ENCODE assay signal across 9 cellular contexts in the genomic region with DNA sequence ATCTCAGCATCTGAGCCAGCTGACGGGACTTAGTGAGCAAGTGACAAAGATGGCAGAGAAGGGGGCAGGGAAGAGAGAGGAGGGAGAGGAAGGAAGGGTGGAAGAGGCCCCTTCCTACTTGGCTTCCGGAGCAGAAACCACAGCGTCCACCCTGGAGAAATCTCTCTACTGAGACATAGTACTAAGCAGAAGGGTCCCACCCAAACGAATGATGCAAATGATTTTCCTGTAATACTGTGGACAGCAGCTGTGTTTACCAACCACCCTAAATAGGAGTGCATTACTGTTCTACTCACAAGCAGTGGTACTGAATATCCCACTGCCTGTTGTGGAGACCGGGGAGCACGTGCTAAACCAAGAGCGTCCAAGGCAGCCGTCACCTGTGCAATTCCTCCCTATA. TPM values are rescaled to one million over a fixed set of nuclear protein-coding genes. Genes with fewer than 3 reads are reported as not detected.
A peak's percentile ranks its signal among the peaks of the same experiment; 100 is the strongest.
DNase-seq lines count a peak whose midpoint lies in the region; ATAC-seq and TF ChIP-seq lines count a peak whose summit lies in the region.
"Had no signal": no experiment of that assay in that cellular context is flagged by ENCODE, and none has a peak within 500 bp of the region (broad histone marks: within the 10 kb centered on the region; RNA-seq: fewer than 3 reads in every experiment).

No MANE protein-coding gene starts in this region.

- CTCF ChIA-PET in CD8-positive, alpha-beta T cell (lab: Charles Lee): no interaction called here
- CTCF ChIA-PET in OCI-LY7 (lab: Charles Lee; ENCODE audit: unreplicated experiment): no interaction called here

- H3K4me1 Mint-ChIP-seq in CD8-positive, alpha-beta T cell (ENCODE audit: low read depth): peaks cover 18% of the 10 kb centered on the region
- H3K4me1 Mint-ChIP-seq in effector memory CD8-positive, alpha-beta T cell (ENCODE audit: low read depth in 2 of 2): peaks cover 19 to 43% of the 10 kb centered on the region in 2 donors
- H3K4me1 Mint-ChIP-seq in endodermal cell: no peaks in the 10 kb centered on the region

- H3K9ac ChIP-seq in endodermal cell (ENCODE audit: extremely low read depth, low read length, poor library complexity, severe bottlenecking): no peak overlapping the region

- H3K4me1 ChIP-seq in CD8-positive, alpha-beta T cell (ENCODE audit: insufficient read depth, low read length): peaks cover 12% of the 10 kb centered on the region
- H3K4me1 ChIP-seq in OCI-LY7 (ENCODE audit: insufficient read depth, low read length, poor library complexity, severe bottlenecking) (no peaks in the 10 kb centered on the region), endodermal cell (ENCODE audit: control insufficient read depth, insufficient read depth, low read length) (no peaks in the 10 kb centered on the region)

- H3K4me3 Mint-ChIP-seq in CD8-positive, alpha-beta T cell: peak overlapping the region; percentile 62
- peak overlapping the region; percentile 51 to 62 for H3K4me3 Mint-ChIP-seq in effector memory CD8-positive, alpha-beta T cell
- no peak overlapping the region for H3K4me3 Mint-ChIP-seq in endodermal cell

- H3K27me3 Mint-ChIP-seq in CD8-positive, alpha-beta T cell (ENCODE audit: low read depth): no peaks in the 10 kb centered on the region
- H3K27me3 Mint-ChIP-seq in effector memory CD8-positive, alpha-beta T cell: no peaks in the 10 kb centered on the region
- no peaks in the 10 kb centered on the region for H3K27me3 Mint-ChIP-seq in endodermal cell (ENCODE audit: insufficient read depth)

- no peaks in the 10 kb centered on the region for H3K9me3 Mint-ChIP-seq in CD8-positive, alpha-beta T cell
- H3K9me3 Mint-ChIP-seq in effector memory CD8-positive, alpha-beta T cell: no peaks in the 10 kb centered on the region
- H3K9me3 Mint-ChIP-seq in endodermal cell: no peaks in the 10 kb centered on the region

- BruUV-seq in OCI-LY7 (replicated peaks; lab: Mats Ljungman, UMichigan): no TSS peak

- no peaks in the 10 kb centered on the region for H3K36me3 ChIP-seq in CD8-positive, alpha-beta T cell (ENCODE audit: insufficient read depth, low read length)
- H3K36me3 ChIP-seq in OCI-LY7 (ENCODE audit: insufficient read depth, low read length) (no peaks in the 10 kb centered on the region), endodermal cell (ENCODE audit: control insufficient read depth, insufficient read depth, low read length) (no peaks in the 10 kb centered on the region)

- H3K9me2 ChIP-seq in OCI-LY7 (ENCODE audit: insufficient read depth, low read length): no peaks in the 10 kb centered on the region

- H3K79me2 ChIP-seq in OCI-LY7 (ENCODE audit: insufficient read depth, low read depth, low read length): no peaks in the 10 kb centered on the region

- no peak overlapping the region for H3K4me2 ChIP-seq in OCI-LY7 (ENCODE audit: low read length)

- H3K4me3 ChIP-seq in CD8-positive, alpha-beta T cell (ENCODE audit: low read depth, low read length): no peak overlapping the region
- peak overlapping the region; percentile 16; the same call in 1 of the 2 replicates for H3K4me3 ChIP-seq in Jurkat, Clone E6-1 (ENCODE audit: low read length)
- no peak overlapping the region for H3K4me3 ChIP-seq in OCI-LY7 (ENCODE audit: low read depth, low read length, poor library complexity, severe bottlenecking)
- H3K4me3 ChIP-seq in endodermal cell (ENCODE audit: low read length): no peak overlapping the region

- POLR2A ChIA-PET in CD8-positive, alpha-beta T cell (lab: Charles Lee): interaction anchor here (1.0 to 1.7 kb wide), 2 partner anchors 25 to 97 kb away, joined by 4 read pairs; no protein-coding TSS in a partner anchor
- POLR2A ChIA-PET in OCI-LY7 (lab: Charles Lee): interaction anchor here (0.6 to 1.2 kb wide), 2 partner anchors 20 to 155 kb away, joined by 3 to 4 read pairs; no protein-coding TSS in a partner anchor

- H3K27me3 ChIP-seq in CD8-positive, alpha-beta T cell (ENCODE audit: insufficient read depth, low read length): no peaks in the 10 kb centered on the region
- no peaks in the 10 kb centered on the region for H3K27me3 ChIP-seq in endodermal cell (ENCODE audit: control insufficient read depth, insufficient read depth, low read length, poor library complexity, severe bottlenecking)

- H3K27ac ChIP-seq in CD8-positive, alpha-beta T cell (ENCODE audit: low read depth, low read length): no peak overlapping the region
- H3K27ac ChIP-seq in OCI-LY7 (ENCODE audit: low read depth, low read length, poor library complexity, severe bottlenecking): no peak overlapping the region
- no peak overlapping the region for H3K27ac ChIP-seq in endodermal cell (ENCODE audit: low read depth, low read length)
- H3K27ac ChIP-seq: VCaP had no signal

- no peaks in the 10 kb centered on the region for H3K9me3 ChIP-seq in CD8-positive, alpha-beta T cell (ENCODE audit: low read length)
- H3K9me3 ChIP-seq in OCI-LY7 (ENCODE audit: low read length) (no peaks in the 10 kb centered on the region), endodermal cell (ENCODE audit: control insufficient read depth, low read length) (no peaks in the 10 kb centered on the region)

- 86 to 100% methylated on average over 4 to 8 of the region's 8 CpGs for WGBS in endodermal cell (ENCODE audit: insufficient coverage in 1 of 2, insufficient read length in 1 of 2), 2 experiments

- H3K36me3 Mint-ChIP-seq in CD8-positive, alpha-beta T cell: no peaks in the 10 kb centered on the region
- peaks cover 9% of the 10 kb centered on the region for H3K36me3 Mint-ChIP-seq in effector memory CD8-positive, alpha-beta T cell (ENCODE audit: insufficient read depth)
- H3K36me3 Mint-ChIP-seq in endodermal cell (ENCODE audit: low read depth): no peaks in the 10 kb centered on the region

- H4K20me1 ChIP-seq in OCI-LY7 (ENCODE audit: insufficient read depth, low read length): no peaks in the 10 kb centered on the region

- peak in 1 of 7 experiments; percentile 23 for DNase-seq in CD8-positive, alpha-beta T cell
- peak; percentile 51 for DNase-seq in Jurkat, Clone E6-1 (ENCODE audit: low read depth, low spot score)
- no peak for DNase-seq in effector memory CD8-positive, alpha-beta T cell
- DNase-seq in OCI-LY7 (ENCODE audit: low spot score) (no peak), endodermal cell (no peak), activated gamma-delta T cell (lab: John Stamatoyannopoulos, UW) (no peak), retina (no peak)

- intact Hi-C loops in CD8-positive, alpha-beta T cell (cut with DNase I, micrococcal nuclease): loop anchor here in 1 of 2 experiments (2.0 kb wide), 1 partner anchor 18 kb away; no protein-coding TSS in a partner anchor
- intact Hi-C loops in OCI-LY7 (cut with micrococcal nuclease; ENCODE audit: unreplicated experiment): no loop called here

- no peak overlapping the region for H3K27ac Mint-ChIP-seq in CD8-positive, alpha-beta T cell
- peak overlapping the region in 1 of 2 donors; percentile 21 for H3K27ac Mint-ChIP-seq in effector memory CD8-positive, alpha-beta T cell
- no peak overlapping the region for H3K27ac Mint-ChIP-seq in endodermal cell

- no peak overlapping the region for H2AFZ ChIP-seq in OCI-LY7 (ENCODE audit: low read length)

- TF ChIP-seq CTCF in CD8-positive, alpha-beta T cell (IDR thresholded peaks at IDR 0.05): no peak
- TF ChIP-seq CTCF in OCI-LY7 (conservative IDR thresholded peaks at IDR 0.05; ENCODE audit: low read length) (no peak), endodermal cell (conservative IDR thresholded peaks at IDR 0.05) (no peak)

- peak; percentile 46 for ATAC-seq in CD8-positive, alpha-beta T cell
- ATAC-seq in GM21390 (IDR thresholded peaks at IDR 0.05; ENCODE audit: unreplicated experiment): peak; percentile 89
- peak; percentile 72 for ATAC-seq in effector memory CD8-positive, alpha-beta T cell (replicated peaks)

RNA-seq across cellular contexts. Expression of a gene that starts 29.4 kb away (rescaled TPM):
- 1 to 10 TPM; 1.9 to 2.1 TPM for total RNA-seq in CD8-positive, alpha-beta T cell
- not detected for polyA plus RNA-seq in Jurkat, Clone E6-1 (2012; ENCODE audit: insufficient read depth, insufficient read length)
- total RNA-seq in OCI-LY7 (2014; rRNA removed; shearing (Covaris generic)): not detected in 2 replicates
- total RNA-seq in OCI-LY7 (2022): not detected in 2 replicates
- not detected for total RNA-seq in endodermal cell
- polyA plus RNA-seq in endodermal cell (2013, experiment 1 of 2): not detected
- not detected for polyA plus RNA-seq in endodermal cell (2013, experiment 2 of 2)
